ENCODE assay signal across 1 cellular context in the genomic region with DNA sequence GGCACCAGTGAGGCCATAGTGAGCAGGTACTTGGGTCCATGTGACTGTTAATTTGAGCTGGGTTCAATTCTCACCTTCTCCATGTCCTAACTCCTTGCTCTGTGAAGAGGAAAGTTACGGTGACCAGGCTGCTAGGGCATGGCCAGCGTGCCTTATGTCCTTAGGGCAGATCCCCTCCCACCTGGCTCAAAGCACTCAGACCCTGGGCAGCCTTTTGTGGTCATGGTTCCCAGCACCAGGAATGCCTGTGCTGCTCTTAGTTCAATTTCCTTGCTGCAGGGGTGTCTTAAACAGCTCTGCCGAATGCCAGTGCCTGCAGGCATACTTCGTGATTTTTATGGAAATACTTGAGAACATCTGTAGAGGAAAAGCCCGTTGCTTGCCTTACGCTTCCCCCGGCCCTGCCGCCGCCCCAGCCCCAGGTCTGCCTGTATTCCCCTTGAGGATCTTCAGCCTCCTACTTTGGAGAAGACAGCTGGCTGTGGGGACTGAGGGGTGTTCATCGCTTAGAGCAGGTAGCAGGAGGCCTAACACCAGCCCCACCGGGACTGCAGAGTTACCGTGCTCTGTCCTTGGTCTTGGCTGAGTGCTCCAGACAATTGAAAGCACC.
TF ChIP-seq lines count a peak whose summit lies in the region.

No MANE protein-coding gene starts in this region.

TF ChIP-seq in HCT116, 20 proteins besides CTCF, POLR2A, EP300 and RAD21 (continued from another document):
- TF ChIP-seq REST (IDR thresholded peaks at IDR 0.05; ENCODE audit: low read depth) (no peak), ATF3 (IDR thresholded peaks at IDR 0.05) (no peak), JUND (IDR thresholded peaks at IDR 0.05) (no peak), POLR2AphosphoS5 (IDR thresholded peaks at IDR 0.05; ENCODE audit: low read depth, low read length) (no peak), TCF7L2 (IDR thresholded peaks at IDR 0.05; ENCODE audit: borderline replicate concordance, extremely low read depth, insufficient read depth, insufficient read length) (no peak), ELF1 (IDR thresholded peaks at IDR 0.05; ENCODE audit: borderline replicate concordance, low read depth) (no peak), EGR1 (IDR thresholded peaks at IDR 0.05; ENCODE audit: low read depth) (no peak), EZH2phosphoT487 (IDR thresholded peaks at IDR 0.05; ENCODE audit: borderline replicate concordance) (no peak), CEBPB (IDR thresholded peaks at IDR 0.05; ENCODE audit: low read depth) (no peak), EZH2 (IDR thresholded peaks at IDR 0.05) (no peak)
- TF ChIP-seq, protein P1, sequence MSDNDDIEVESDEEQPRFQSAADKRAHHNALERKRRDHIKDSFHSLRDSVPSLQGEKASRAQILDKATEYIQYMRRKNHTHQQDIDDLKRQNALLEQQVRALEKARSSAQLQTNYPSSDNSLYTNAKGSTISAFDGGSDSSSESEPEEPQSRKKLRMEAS (IDR thresholded peaks at IDR 0.05): no peak
